In genomic region chr10:79313320-79313719, GRCh38 we compare ENCODE assay signal across 20 cellular contexts. TPM values are rescaled to one million over a fixed set of nuclear protein-coding genes. Genes with fewer than 3 reads are reported as not detected.
DNase-seq lines count a peak whose midpoint lies in the region; ATAC-seq and TF ChIP-seq lines count a peak whose summit lies in the region.
"Had no signal": no experiment of that assay in that cellular context is flagged by ENCODE, and none has a peak within 500 bp of the region (broad histone marks: within the 10 kb centered on the region; RNA-seq: fewer than 3 reads in every experiment).

No MANE protein-coding gene starts in this region.

- H3K9me3 ChIP-seq in cardiac muscle cell (ENCODE audit: low read depth) = no peaks in the 10 kb centered on the region
- no peaks in the 10 kb centered on the region for H3K9me3 ChIP-seq in neutrophil
- H3K9me3 ChIP-seq: SK-N-SH had no signal

- intact Hi-C loops in Right ventricle myocardium inferior (cut with DNase I) = no loop called here

- H3K27me3 ChIP-seq in cardiac muscle cell = no peaks in the 10 kb centered on the region
- H3K27me3 ChIP-seq in neutrophil = no peaks in the 10 kb centered on the region

- H3K27ac Mint-ChIP-seq in chondrocyte (ENCODE audit: unreplicated experiment) = no peak overlapping the region

- no peak for TF ChIP-seq CTCF in cardiac muscle cell (IDR thresholded peaks at IDR 0.05; ENCODE audit: low read depth, low read length)
- no peak for TF ChIP-seq CTCF in chondrocyte (IDR thresholded peaks at IDR 0.05)
- TF ChIP-seq CTCF in neutrophil (IDR thresholded peaks at IDR 0.05) = no peak

- peaks cover 18% of the 10 kb centered on the region for H3K4me1 Mint-ChIP-seq in chondrocyte (ENCODE audit: low read depth)

- H3K4me3 ChIP-seq in cardiac muscle cell = no peak overlapping the region
- no peak overlapping the region for H3K4me3 ChIP-seq in neutrophil (ENCODE audit: low read depth in 1 of 2, low read length in 1 of 2)

- peak overlapping the region; percentile 43 for H3K27ac ChIP-seq in cardiac muscle cell
- peak overlapping the region; percentile 18 for H3K27ac ChIP-seq in neutrophil
- H3K27ac ChIP-seq: C4-2B had no signal

- H3K9me3 Mint-ChIP-seq in chondrocyte (ENCODE audit: low read depth) = no peaks in the 10 kb centered on the region

- ATAC-seq in Right ventricle myocardium inferior (no peak), GM21528 (IDR thresholded peaks at IDR 0.05; ENCODE audit: low FRiP score, unreplicated experiment) (no peak), HG03196 (IDR thresholded peaks at IDR 0.05; ENCODE audit: unreplicated experiment) (no peak)

- H3K36me3 ChIP-seq in cardiac muscle cell (peaks cover 28% of the 10 kb centered on the region), neutrophil (peaks cover 67% of the 10 kb centered on the region)

- DNase-seq in cardiac muscle cell (ENCODE audit: low read depth in 1 of 2, low spot score in 1 of 2) (no peak), Right ventricle myocardium inferior (ENCODE audit: missing footprints) (no peak), chondrocyte (ENCODE audit: low spot score) (peak; percentile 47), activated T-cell treated with anti-CD3 and anti-CD28 coated beads for 4 hours (no peak)
- DNase-seq: AML-193; CD8-positive, alpha-beta memory T cell; GOT3; HCEC 1CT; KG1; NCI-H1092 treated with DMSO at 0.1 percent for 48 hours; NCI-H146; NCI-H2029 treated with DMSO at 0.1 percent for 48 hours; NCI-H345; NCI-H524; SHP77 treated with DMSO at 0.1 percent for 48 hours had no signal

- no peak overlapping the region for H3K4me3 Mint-ChIP-seq in chondrocyte (ENCODE audit: unreplicated experiment)
- H3K4me3 Mint-ChIP-seq: CD8-positive, alpha-beta memory T cell had no signal

- no peaks in the 10 kb centered on the region for H3K27me3 Mint-ChIP-seq in chondrocyte (ENCODE audit: low read depth)

- H3K4me1 ChIP-seq in cardiac muscle cell (ENCODE audit: low read depth) (no peaks in the 10 kb centered on the region), neutrophil (ENCODE audit: control insufficient read depth in 1 of 2, insufficient read depth in 1 of 2, low read depth in 1 of 2, low read length in 1 of 2) (peaks cover 31 to 32% of the 10 kb centered on the region in 2 experiments)

- peaks cover 25% of the 10 kb centered on the region for H3K36me3 Mint-ChIP-seq in chondrocyte (ENCODE audit: low read depth)

RNA-seq across cellular contexts. Expression of gene PPIF, which starts 33.9 kb away (rescaled TPM):
- total RNA-seq in cardiac muscle cell (86.6 and 101 TPM in 2 replicates), Right ventricle myocardium inferior (151 TPM), chondrocyte (11.0 to 16.2 TPM (median 15.2 TPM) in 3 replicates)
- 125 and 143 TPM in 2 replicates for polyA plus RNA-seq in cardiac muscle cell
